ENCODE assay signal across 11 cellular contexts in the genomic region with DNA sequence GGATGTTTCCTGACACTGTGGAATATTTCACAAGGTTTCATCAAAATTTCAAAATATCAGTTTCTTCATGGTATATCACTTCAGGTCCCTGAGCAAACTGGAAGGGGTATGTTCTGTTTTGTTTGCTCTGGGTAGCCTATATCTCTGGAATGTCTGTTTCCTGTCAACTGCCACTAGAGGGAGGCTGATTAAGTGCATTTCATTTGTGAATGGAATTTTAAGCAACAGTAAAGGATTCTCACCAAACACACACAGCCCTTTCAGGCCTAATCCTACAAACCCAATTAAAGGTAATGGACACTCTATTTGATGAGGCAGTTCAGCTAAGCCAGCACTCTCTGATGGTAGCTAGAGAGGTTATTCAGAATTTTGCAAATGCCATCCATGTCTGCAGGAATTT.
DNase-seq lines count a peak whose midpoint lies in the region; ATAC-seq and TF ChIP-seq lines count a peak whose summit lies in the region.
"Had no signal": no experiment of that assay in that cellular context is flagged by ENCODE, and none has a peak within 500 bp of the region (broad histone marks: within the 10 kb centered on the region; RNA-seq: fewer than 3 reads in every experiment).

No MANE protein-coding gene starts in this region.

- ATAC-seq in heart right ventricle (no peak), HG03565 (IDR thresholded peaks at IDR 0.05; ENCODE audit: unreplicated experiment) (no peak)

- H3K4me3 ChIP-seq in heart right ventricle (no peak overlapping the region), hepatocyte (no peak overlapping the region)

- peaks cover 0 to 26% (median 0%) of the 10 kb centered on the region in 7 donors for H3K27me3 ChIP-seq in heart right ventricle
- no peaks in the 10 kb centered on the region for H3K27me3 ChIP-seq in hepatocyte

- DNase-seq in heart right ventricle (no peak), cardiac septum (ENCODE audit: low spot score) (no peak), SK-N-DZ (ENCODE audit: low spot score) (peak; percentile 44), hepatocyte (ENCODE audit: low spot score) (peak; percentile 26), SIG-M5 (lab: John Stamatoyannopoulos, UW) (no peak)
- DNase-seq in stimulated activated CD4-positive, alpha-beta T cell treated with anti-CD3 and anti-CD28 coated beads, Interleukin-4, amount 100 ng/mL, for 1 hour = no peak
- DNase-seq in effector CD4-positive, alpha-beta T cell = no peak
- DNase-seq: activated CD4-positive, alpha-beta memory T cell treated with anti-CD3 and anti-CD28 coated beads for 36 hours; CD4-positive, CD25-positive, alpha-beta regulatory T cell had no signal

- TF ChIP-seq CTCF in heart right ventricle (IDR thresholded peaks at IDR 0.05) (peak in 7 of 9 donors; percentile 16 to 47 (median 30)), hepatocyte (IDR thresholded peaks at IDR 0.05; ENCODE audit: poor library complexity) (peak; percentile 49)

- no peaks in the 10 kb centered on the region for H4K20me1 ChIP-seq in hepatocyte (ENCODE audit: insufficient read depth, poor library complexity, severe bottlenecking)

- H2AFZ ChIP-seq in hepatocyte = no peak overlapping the region

- H3K36me3 ChIP-seq in heart right ventricle (no peaks in the 10 kb centered on the region), hepatocyte (replicated peaks; ENCODE audit: insufficient read depth, low read depth) (no peaks in the 10 kb centered on the region)

- intact Hi-C loops in heart right ventricle (cut with DNase I) = loop anchor here in 1 of 10 donors (10.0 kb wide), 1 partner anchor 249 kb away; no protein-coding TSS in a partner anchor
- intact Hi-C loops in cardiac septum (cut with DNase I) = no loop called here

- H3K79me2 ChIP-seq in hepatocyte = no peaks in the 10 kb centered on the region

- H3K27ac ChIP-seq in heart right ventricle (no peak overlapping the region), hepatocyte (no peak overlapping the region)
- H3K27ac ChIP-seq: epithelial cell of prostate had no signal

- no peak overlapping the region for H3K4me2 ChIP-seq in hepatocyte

- H3K4me1 ChIP-seq in heart right ventricle (no peaks in the 10 kb centered on the region), hepatocyte (ENCODE audit: insufficient read depth) (no peaks in the 10 kb centered on the region)

- H3K9me3 ChIP-seq in heart right ventricle (no peaks in the 10 kb centered on the region), hepatocyte (ENCODE audit: low read depth) (no peaks in the 10 kb centered on the region)

- H3K9me2 ChIP-seq in hepatocyte (replicated peaks; ENCODE audit: insufficient read depth) = no peaks in the 10 kb centered on the region

Comparison
In these comparisons a context has a peak if more than half of its experiments do, and no peak if none do; other contexts are left out.
1. DNase-seq: peak in SK-N-DZ (single experiment) and hepatocyte (single experiment); none in heart right ventricle (0 of 2), cardiac septum (single experiment), stimulated activated CD4-positive, alpha-beta T cell treated with anti-CD3 and anti-CD28 coated beads, Interleukin-4, amount 100 ng/mL, for 1 hour (single experiment), effector CD4-positive, alpha-beta T cell (single experiment) and SIG-M5 (single experiment).